In the genomic region with DNA sequence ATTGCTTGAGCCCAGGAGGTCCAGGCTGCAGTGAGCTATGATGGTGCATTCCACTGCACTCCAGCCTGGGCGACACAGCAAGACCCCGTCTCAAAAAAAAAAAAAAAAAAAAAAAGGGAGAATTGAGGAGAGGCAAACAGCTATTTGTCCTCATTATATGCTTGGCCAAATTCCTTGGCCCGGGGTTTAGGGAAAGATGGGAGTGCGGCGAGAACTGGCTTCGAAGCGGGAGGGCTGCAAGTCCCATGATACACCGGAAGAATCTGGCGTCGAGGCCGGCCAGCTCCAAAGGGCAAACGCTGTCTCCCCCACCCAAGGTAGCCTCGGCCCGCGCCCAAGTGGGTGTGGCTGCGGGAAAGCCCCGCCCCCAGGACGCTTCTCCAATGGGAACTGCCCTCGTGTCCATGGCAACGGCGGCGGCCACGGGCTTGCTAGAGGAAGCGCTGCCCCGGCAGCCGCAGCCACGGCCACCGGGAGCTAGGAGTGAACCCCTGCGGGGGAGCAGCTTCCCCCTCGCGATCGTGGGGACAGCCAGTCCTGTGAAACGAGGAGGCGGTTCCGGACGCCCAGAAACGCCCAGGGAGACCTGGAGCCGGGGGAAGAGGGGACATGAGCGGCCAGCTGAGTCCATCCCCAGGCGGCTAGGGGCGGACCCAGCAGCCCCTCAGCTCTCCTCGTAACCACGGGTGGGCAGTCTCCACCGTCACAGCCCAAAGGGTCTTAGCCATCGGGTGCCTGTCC, we compare ENCODE assay signal across 8 cellular contexts. TPM values are rescaled to one million over a fixed set of nuclear protein-coding genes. Genes with fewer than 3 reads are reported as not detected.
DNase-seq lines count a peak whose midpoint lies in the region; ATAC-seq and TF ChIP-seq lines count a peak whose summit lies in the region.

A gene with protein sequence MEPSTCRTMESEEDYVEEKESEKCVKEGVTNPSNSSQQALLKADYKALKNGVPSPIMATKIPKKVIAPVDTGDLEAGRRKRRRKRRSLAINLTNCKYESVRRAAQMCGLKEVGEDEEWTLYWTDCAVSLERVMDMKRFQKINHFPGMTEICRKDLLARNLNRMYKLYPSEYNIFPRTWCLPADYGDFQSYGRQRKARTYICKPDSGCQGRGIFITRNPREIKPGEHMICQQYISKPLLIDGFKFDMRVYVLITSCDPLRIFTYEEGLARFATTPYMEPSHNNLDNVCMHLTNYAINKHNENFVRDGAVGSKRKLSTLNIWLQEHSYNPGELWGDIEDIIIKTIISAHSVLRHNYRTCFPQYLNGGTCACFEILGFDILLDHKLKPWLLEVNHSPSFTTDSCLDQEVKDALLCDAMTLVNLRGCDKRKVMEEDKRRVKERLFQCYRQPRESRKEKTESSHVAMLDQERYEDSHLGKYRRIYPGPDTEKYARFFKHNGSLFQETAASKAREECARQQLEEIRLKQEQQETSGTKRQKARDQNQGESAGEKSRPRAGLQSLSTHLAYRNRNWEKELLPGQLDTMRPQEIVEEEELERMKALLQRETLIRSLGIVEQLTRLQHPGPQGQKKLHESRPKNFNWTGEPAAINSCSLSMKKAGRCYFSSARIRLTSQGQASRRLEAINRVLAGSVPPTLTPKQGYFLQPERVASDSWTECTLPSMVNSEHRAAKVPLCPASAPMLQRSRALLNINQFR (plus strand): TSS at position 434 of the 741 bp plus-strand sequence. CDS start 1,075 bp downstream, outside the sequence.

- H3K27me3 Mint-ChIP-seq in T-cell, result no peaks in the 10 kb centered on the region

- ATAC-seq in GM21786 (IDR thresholded peaks at IDR 0.05; ENCODE audit: unreplicated experiment) (peak; percentile 55), T-cell (replicated peaks in 1 of 4) (peak; percentile 65 to 86 (median 82))

- peaks cover 16 to 20% (median 19%) of the 10 kb centered on the region in 3 donors for H3K4me1 Mint-ChIP-seq in T-cell

- DNase-seq in BJ (ENCODE audit: low read depth) (no peak), NCI-H1092 treated with DMSO at 0.1 percent for 48 hours (lab: John Stamatoyannopoulos, UW) (peak; percentile 80), T-cell (peak in 29 of 34 experiments; percentile 9 to 71 (median 53)), amniotic epithelial cell (ENCODE audit: low read depth) (peak; percentile 72), left ventricle myocardium inferior (peak; percentile 95), posterior cingulate gyrus (peak; percentile 70 to 98 (median 90)), ureter (ENCODE audit: low spot score) (peak; percentile 95)

- no peaks in the 10 kb centered on the region for H3K36me3 ChIP-seq in BJ (ENCODE audit: control insufficient read depth, insufficient read depth, low read length)
- H3K36me3 ChIP-seq in left ventricle myocardium inferior, result no peaks in the 10 kb centered on the region

- peaks cover 24% of the 10 kb centered on the region for H3K4me1 ChIP-seq in left ventricle myocardium inferior

- POLR2A ChIA-PET in BJ (lab: Charles Lee) (no interaction called here), T-cell (lab: Charles Lee) (interaction anchor here (0.7 to 1.2 kb wide), 5 partner anchors 15 to 86 kb away, joined by 3 to 16 read pairs (median 7); a partner anchor contains a TSS)

- peak within 1 kb of the TSS; percentile 68 to 82 (median 68) for H3K4me3 Mint-ChIP-seq in T-cell

- intact Hi-C loops in left ventricle myocardium inferior (cut with micrococcal nuclease) (no loop called here), posterior cingulate gyrus (cut with DNase I) (no loop called here)

- H3K9me3 ChIP-seq in left ventricle myocardium inferior (replicated peaks), result no peaks in the 10 kb centered on the region

- no peak for TF ChIP-seq CTCF in BJ (IDR thresholded peaks at IDR 0.05; ENCODE audit: insufficient read depth, low read depth, low read length)
- TF ChIP-seq CTCF in left ventricle myocardium inferior (IDR thresholded peaks at IDR 0.05; ENCODE audit: borderline replicate concordance), result peak; percentile 23

- H3K36me3 Mint-ChIP-seq in T-cell, result no peaks in the 10 kb centered on the region

- H3K9me3 Mint-ChIP-seq in T-cell, result no peaks in the 10 kb centered on the region

- H3K27me3 ChIP-seq in BJ (ENCODE audit: control insufficient read depth, insufficient read depth, low read length), result no peaks in the 10 kb centered on the region
- H3K27me3 ChIP-seq in left ventricle myocardium inferior (ENCODE audit: low read depth), result no peaks in the 10 kb centered on the region

- peak within 1 kb of the TSS; percentile 87 for H3K27ac ChIP-seq in left ventricle myocardium inferior (replicated peaks)

- H3K27ac Mint-ChIP-seq in T-cell, result peak within 1 kb of the TSS; percentile 5 to 44

- CTCF ChIA-PET in BJ (lab: Yijun Ruan, JAX), result interaction anchor here (0.8 to 1.7 kb wide), 3 partner anchors 10 to 35 kb away, joined by 3 to 5 read pairs (median 4); no protein-coding TSS in a partner anchor
- CTCF ChIA-PET in T-cell (lab: Charles Lee), result interaction anchor here (0.5 to 0.8 kb wide), 3 partner anchors 54 to 192 kb away, joined by 3 to 5 read pairs (median 3); no protein-coding TSS in a partner anchor

- H3K4me3 ChIP-seq in BJ (ENCODE audit: low read depth, low read length), result peak within 1 kb of the TSS; percentile 71
- peak within 1 kb of the TSS; percentile 72 for H3K4me3 ChIP-seq in left ventricle myocardium inferior

RNA-seq across cellular contexts. Expression of the gene that starts here (rescaled TPM):
- polyA plus RNA-seq in BJ (2011; rRNA removed), result 0.04 and 0.05 TPM in 2 replicates
- polyA minus RNA-seq in BJ (2011; rRNA and poly(A)+ RNA removed), result 0.24 TPM in 1 of 2 replicates, not detected in the other
- total RNA-seq in T-cell (1 to 10 TPM in 2 of 5 donors, under 1 TPM in 3; 0.46 to 1.7 (median 0.70) TPM), left ventricle myocardium inferior (0.19 TPM), ureter (0.36 TPM)

Comparison
In these comparisons a context has a peak if more than half of its experiments do, and no peak if none do; other contexts are left out.
1. Peak in DNase-seq, H3K4me3 ChIP-seq and H3K27ac ChIP-seq in left ventricle myocardium inferior; RNA of the gene not detected or under 1 TPM.
2. Peak in DNase-seq in ureter; RNA of the gene not detected or under 1 TPM.